ENCODE assay signal across 8 cellular contexts in genomic region chr12:124520258-124520657, GRCh38. TPM values are rescaled to one million over a fixed set of nuclear protein-coding genes. Genes with fewer than 3 reads are reported as not detected.
DNase-seq lines count a peak whose midpoint lies in the region; ATAC-seq and TF ChIP-seq lines count a peak whose summit lies in the region.

No MANE protein-coding gene starts in this region.

- H3K27ac Mint-ChIP-seq in nephron progenitor cell: peak overlapping the region; percentile 91

- no peaks in the 10 kb centered on the region for H3K9me3 Mint-ChIP-seq in nephron progenitor cell

- TF ChIP-seq CTCF in AG04450 (IDR thresholded peaks at IDR 0.05; ENCODE audit: low read depth, low read length): no peak
- TF ChIP-seq CTCF in nephron progenitor cell (IDR thresholded peaks at IDR 0.05): no peak

- ATAC-seq in GM18868 (IDR thresholded peaks at IDR 0.05; ENCODE audit: unreplicated experiment): no peak

- H3K27me3 Mint-ChIP-seq in nephron progenitor cell (ENCODE audit: low read depth, poor library complexity): peaks cover 6% of the 10 kb centered on the region

- H3K4me3 ChIP-seq in AG04450 (ENCODE audit: low read depth, low read length): no peak overlapping the region

- POLR2A ChIA-PET in AG04450 (lab: Yijun Ruan, JAX): no interaction called here

- H3K9me3 ChIP-seq in AG04450 (ENCODE audit: control insufficient read depth, insufficient read depth, low read length): no peaks in the 10 kb centered on the region; the same call in 1 of the 2 replicates

- no peak overlapping the region for H3K4me3 Mint-ChIP-seq in nephron progenitor cell

- H3K27ac ChIP-seq in AG04450 (ENCODE audit: low read depth, low read length) (peak overlapping the region; percentile 98), epithelial cell of prostate (peak overlapping the region; percentile 94)

- peaks cover 57% of the 10 kb centered on the region for H3K4me1 Mint-ChIP-seq in nephron progenitor cell

- CTCF ChIA-PET in AG04450 (lab: Charles Lee): no interaction called here

- no peaks in the 10 kb centered on the region for H3K27me3 ChIP-seq in AG04450 (ENCODE audit: control insufficient read depth, insufficient read depth, low read length)

- H3K36me3 Mint-ChIP-seq in nephron progenitor cell (ENCODE audit: low read depth): peaks cover 9% of the 10 kb centered on the region

- DNase-seq in AG04450 (ENCODE audit: low read depth, low spot score) (no peak), NCI-H774 (lab: John Stamatoyannopoulos, UW) (peak; percentile 77), epithelial cell of prostate (ENCODE audit: low read depth, low spot score) (no peak), nephron progenitor cell (no peak), NCI-H2081 treated with DMSO at 0.1 percent for 48 hours (lab: John Stamatoyannopoulos, UW) (no peak), NCI-H146 treated with DMSO at 0.1 percent for 48 hours (lab: John Stamatoyannopoulos, UW; ENCODE audit: unreplicated experiment) (no peak), SIG-M5 treated with dmso at 0.1 percent for 504 hours (lab: John Stamatoyannopoulos, UW; ENCODE audit: unreplicated experiment) (no peak)

RNA-seq across cellular contexts. Expression of gene NCOR2, which starts 47.2 kb away (rescaled TPM):
- 3.3 and 8.0 TPM in 2 replicates for polyA plus RNA-seq in AG04450 (2011; rRNA removed)
- 15.4 and 16.5 TPM in 2 replicates for polyA minus RNA-seq in AG04450 (2011; rRNA and poly(A)+ RNA removed)
